17 cellular contexts compared by ENCODE assay signal in genomic region chr7:92709912-92710311, GRCh38.
DNase-seq lines count a peak whose midpoint lies in the region; ATAC-seq, FAIRE-seq and TF ChIP-seq lines count a peak whose summit lies in the region.
"Had no signal": no experiment of that assay in that cellular context is flagged by ENCODE, and none has a peak within 500 bp of the region (broad histone marks: within the 10 kb centered on the region; RNA-seq: fewer than 3 reads in every experiment).

No MANE protein-coding gene starts in this region.

- TF ChIP-seq EP300 in HepG2 (IDR thresholded peaks at IDR 0.05; ENCODE audit: low read depth in 2 of 2, low read length in 2 of 2), result no peak
- no peak for TF ChIP-seq EP300 in HepG2 (CRISPR knock-in tag; IDR thresholded peaks at IDR 0.05; ENCODE audit: borderline replicate concordance)

- H3K27me3 ChIP-seq in HepG2 (ENCODE audit: control insufficient read depth in 1 of 2, insufficient read depth in 2 of 2, low read length in 2 of 2) (no peaks in the 10 kb centered on the region), right lobe of liver (no peaks in the 10 kb centered on the region), neural progenitor cell (no peaks in the 10 kb centered on the region), GM23248 (replicated peaks; ENCODE audit: insufficient read depth) (no peaks in the 10 kb centered on the region)

- intact Hi-C loops in HepG2 (cut with micrococcal nuclease; ENCODE audit: unreplicated experiment), result no loop called here
- intact Hi-C loops in right lobe of liver (cut with DNase I), result no loop called here

- H3K36me3 ChIP-seq in HepG2 (replicated peaks in 1 of 2; ENCODE audit: control insufficient read depth in 1 of 2, insufficient read depth in 2 of 2, low read length in 2 of 2), result peaks cover 9 to 33% of the 10 kb centered on the region in 2 experiments; a peak in 4 of 5 replicates
- H3K36me3 ChIP-seq in right lobe of liver, result no peaks in the 10 kb centered on the region
- no peaks in the 10 kb centered on the region for H3K36me3 ChIP-seq in neural progenitor cell
- peaks cover 21% of the 10 kb centered on the region; the same call in 1 of the 2 replicates for H3K36me3 ChIP-seq in GM23248 (ENCODE audit: low read depth)

- no peak overlapping the region for H3K9ac ChIP-seq in HepG2 (ENCODE audit: insufficient read depth, low read depth, low read length)
- H3K9ac ChIP-seq in neural progenitor cell, result no peak overlapping the region
- H3K9ac ChIP-seq in GM23248, result no peak overlapping the region

- TF ChIP-seq CTCF in HepG2 (CRISPR knock-in tag; IDR thresholded peaks at IDR 0.05) (no peak), right lobe of liver (IDR thresholded peaks at IDR 0.05) (no peak), neural progenitor cell (IDR thresholded peaks at IDR 0.05) (no peak)

- no TSS peak for BruUV-seq in HepG2 (replicated peaks; lab: Mats Ljungman, UMichigan)

- H3K9me2 ChIP-seq in GM23248 (ENCODE audit: insufficient read depth), result no peaks in the 10 kb centered on the region

- POLR2A ChIA-PET in HepG2 (lab: Yijun Ruan, JAX), result no interaction called here

- TF ChIP-seq POLR2A in HepG2 (IDR thresholded peaks at IDR 0.05; ENCODE audit: insufficient read depth in 1 of 2, low read depth in 2 of 2, low read length in 2 of 2) (no peak), right lobe of liver (IDR thresholded peaks at IDR 0.05) (no peak)

- H3K27me3 Mint-ChIP-seq in activated T-cell treated with anti-CD3 and anti-CD28 coated beads, Interleukin-2, amount 50 U/mL, for 24 hours, result no peaks in the 10 kb centered on the region
- H3K27me3 Mint-ChIP-seq in neural progenitor cell (ENCODE audit: insufficient read depth, low read depth), result no peaks in the 10 kb centered on the region
- H3K27me3 Mint-ChIP-seq: CD4-positive, alpha-beta T cell had no signal

- in situ Hi-C loops in HepG2 (cut with HindIII; ENCODE audit: extremely low pct_ligation_motif_present, low pct_unique_long_range_greater_than_20kb) (no loop called here), GM23248 (cut with MboI) (no loop called here)

- H3K36me3 Mint-ChIP-seq in activated T-cell treated with anti-CD3 and anti-CD28 coated beads, Interleukin-2, amount 50 U/mL, for 24 hours (ENCODE audit: low read depth), result peaks cover 77% of the 10 kb centered on the region
- H3K36me3 Mint-ChIP-seq in neural progenitor cell, result peaks cover 16% of the 10 kb centered on the region

- H3K79me2 ChIP-seq in HepG2 (ENCODE audit: insufficient read depth, low read length) (peaks cover 27% of the 10 kb centered on the region), neural progenitor cell (ENCODE audit: low read depth) (no peaks in the 10 kb centered on the region), GM23248 (ENCODE audit: insufficient read depth) (peaks cover 97% of the 10 kb centered on the region)

- no peak for DNase-seq in activated T-cell treated with anti-CD3 and anti-CD28 coated beads, Interleukin-2, amount 50 U/mL, for 24 hours
- no peak for DNase-seq in activated T-cell treated with anti-CD3 and anti-CD28 coated beads for 4 hours
- no peak for DNase-seq in HepG2 (ENCODE audit: low spot score)
- DNase-seq in right lobe of liver, result no peak
- DNase-seq in NCI-H69 (lab: John Stamatoyannopoulos, UW), result peak; percentile 16
- no peak for DNase-seq in neural progenitor cell (ENCODE audit: low spot score)
- no peak for DNase-seq in GM23248
- DNase-seq: ACHN; C1 segment of cervical spinal cord; Calu3; CD4-positive, alpha-beta T cell; DMS153; DMS79 treated with DMSO at 0.1 percent for 48 hours; GDM1; GOT3; H9 had no signal

- H4K20me1 ChIP-seq in HepG2 (ENCODE audit: insufficient read depth, low read length), result no peaks in the 10 kb centered on the region
- H4K20me1 ChIP-seq in neural progenitor cell (ENCODE audit: low read depth), result no peaks in the 10 kb centered on the region
- H4K20me1 ChIP-seq in GM23248 (ENCODE audit: insufficient read depth), result no peaks in the 10 kb centered on the region

- H3K4me3 Mint-ChIP-seq in activated T-cell treated with anti-CD3 and anti-CD28 coated beads, Interleukin-2, amount 50 U/mL, for 24 hours, result no peak overlapping the region
- H3K4me3 Mint-ChIP-seq in neural progenitor cell, result no peak overlapping the region
- H3K4me3 Mint-ChIP-seq: CD4-positive, alpha-beta T cell; H9 had no signal

- FAIRE-seq in HepG2 (lab: Jason Lieb, UNC), result no peak
- FAIRE-seq: GM12892 had no signal

- H3K4me2 ChIP-seq in HepG2 (ENCODE audit: low read depth, low read length), result no peak overlapping the region
- no peak overlapping the region for H3K4me2 ChIP-seq in neural progenitor cell
- no peak overlapping the region for H3K4me2 ChIP-seq in GM23248 (ENCODE audit: unreplicated experiment)

- ATAC-seq in HepG2 (no peak), right lobe of liver (no peak)

- H3K9me3 ChIP-seq in HepG2 (ENCODE audit: low read length), result no peaks in the 10 kb centered on the region
- no peaks in the 10 kb centered on the region for H3K9me3 ChIP-seq in right lobe of liver
- H3K9me3 ChIP-seq in neural progenitor cell (ENCODE audit: low read depth), result no peaks in the 10 kb centered on the region
- H3K9me3 ChIP-seq in GM23248 (ENCODE audit: low read depth), result no peaks in the 10 kb centered on the region

- WGBS in HepG2 (ENCODE audit: low lambda C conversion rate), result 94% methylated on average over 4 of the region's 4 CpGs
- WGBS in right lobe of liver (ENCODE audit: insufficient coverage, low coverage, low lambda C conversion rate, missing lambda C conversion rate), result 90% methylated on average over 4 of the region's 4 CpGs
- 90 to 91% methylated on average over 4 of the region's 4 CpGs for WGBS in GM23248 (ENCODE audit: low coverage in 1 of 2, low lambda C conversion rate in 2 of 2, missing lambda C conversion rate in 2 of 2), 2 experiments

- H3K9me3 Mint-ChIP-seq in activated T-cell treated with anti-CD3 and anti-CD28 coated beads, Interleukin-2, amount 50 U/mL, for 24 hours, result peaks cover 2% of the 10 kb centered on the region
- peaks cover 6% of the 10 kb centered on the region for H3K9me3 Mint-ChIP-seq in neural progenitor cell
- H3K9me3 Mint-ChIP-seq: CD4-positive, alpha-beta T cell had no signal

- H3K4me1 ChIP-seq in HepG2 (ENCODE audit: insufficient read depth, low read length) (peaks cover 11% of the 10 kb centered on the region), right lobe of liver (no peaks in the 10 kb centered on the region), neural progenitor cell (no peaks in the 10 kb centered on the region), GM23248 (ENCODE audit: insufficient read depth) (peaks cover 4% of the 10 kb centered on the region; the same call in 1 of the 2 replicates)

- CTCF ChIA-PET in HepG2 (lab: Yijun Ruan, JAX; ENCODE audit: low intra/inter-chr PET ratio, low total read pairs), result no interaction called here

- H3K4me3 ChIP-seq in HepG2 (replicated peaks in 1 of 3; ENCODE audit: insufficient read depth in 1 of 3, low read depth in 2 of 3, low read length in 3 of 3), result no peak overlapping the region
- no peak overlapping the region for H3K4me3 ChIP-seq in right lobe of liver
- no peak overlapping the region for H3K4me3 ChIP-seq in neural progenitor cell
- H3K4me3 ChIP-seq in GM23248, result no peak overlapping the region

- H2AFZ ChIP-seq in HepG2 (ENCODE audit: low read length), result no peak overlapping the region
- no peak overlapping the region for H2AFZ ChIP-seq in neural progenitor cell (replicated peaks)
- H2AFZ ChIP-seq in GM23248, result no peak overlapping the region

- peak overlapping the region; percentile 73 for H3K27ac Mint-ChIP-seq in activated T-cell treated with anti-CD3 and anti-CD28 coated beads, Interleukin-2, amount 50 U/mL, for 24 hours
- no peak overlapping the region for H3K27ac Mint-ChIP-seq in neural progenitor cell
- H3K27ac Mint-ChIP-seq: CD4-positive, alpha-beta T cell had no signal

- peaks cover 66% of the 10 kb centered on the region for H3K4me1 Mint-ChIP-seq in activated T-cell treated with anti-CD3 and anti-CD28 coated beads, Interleukin-2, amount 50 U/mL, for 24 hours (ENCODE audit: low read depth)
- H3K4me1 Mint-ChIP-seq in neural progenitor cell, result no peaks in the 10 kb centered on the region

- H3K27ac ChIP-seq in HepG2 (ENCODE audit: extremely low read length, insufficient read depth, low read length), result no peak overlapping the region
- H3K27ac ChIP-seq in right lobe of liver, result no peak overlapping the region
- no peak overlapping the region for H3K27ac ChIP-seq in neural progenitor cell
- H3K27ac ChIP-seq in GM23248, result no peak overlapping the region

- H3F3A ChIP-seq in neural progenitor cell (ENCODE audit: low read depth) (no peaks in the 10 kb centered on the region), GM23248 (ENCODE audit: insufficient read depth) (no peaks in the 10 kb centered on the region)

- TF ChIP-seq RAD21 in HepG2 (CRISPR knock-in tag; IDR thresholded peaks at IDR 0.05), result no peak

TF ChIP-seq in HepG2, 621 proteins besides CTCF, POLR2A, EP300 and RAD21:
- TF ChIP-seq RBM22 (optimal IDR thresholded peaks at IDR 0.05; ENCODE audit: low read length) (peak; percentile 67), IRF9 (CRISPR knock-in tag; IDR thresholded peaks at IDR 0.05; ENCODE audit: borderline replicate concordance) (no peak)
